In the genomic region with DNA sequence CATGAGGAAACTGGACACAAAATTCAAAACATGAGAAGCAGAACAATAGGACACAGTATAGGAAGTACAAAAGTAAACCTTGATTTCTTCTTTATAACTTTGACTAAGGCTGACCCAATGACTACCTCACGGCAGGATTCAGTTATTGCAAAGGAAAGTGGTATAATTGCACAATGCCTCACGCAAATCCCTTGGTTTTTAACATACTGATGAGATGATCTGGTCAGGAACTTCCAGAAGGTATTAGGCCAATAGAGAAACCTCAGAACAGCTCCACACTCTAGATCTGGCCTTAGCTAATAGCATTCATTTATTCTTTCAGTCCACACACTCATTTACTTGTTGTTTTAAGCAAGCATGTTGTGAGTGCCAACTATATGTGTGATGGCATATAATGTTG, we compare ENCODE assay signal across 19 cellular contexts.
A peak's percentile ranks its signal among the peaks of the same experiment; 100 is the strongest.
DNase-seq lines count a peak whose midpoint lies in the region; ATAC-seq and TF ChIP-seq lines count a peak whose summit lies in the region.
"Had no signal": no experiment of that assay in that cellular context is flagged by ENCODE, and none has a peak within 500 bp of the region (broad histone marks: within the 10 kb centered on the region; RNA-seq: fewer than 3 reads in every experiment).

No MANE protein-coding gene starts in this region.

- no peaks in the 10 kb centered on the region for H3K27me3 ChIP-seq in A673 (replicated peaks; ENCODE audit: insufficient read depth, low read depth, low read length, poor library complexity)
- no peaks in the 10 kb centered on the region for H3K27me3 ChIP-seq in RWPE2 (ENCODE audit: insufficient read depth, poor library complexity, severe bottlenecking)
- H3K27me3 ChIP-seq: BE2C, dorsolateral prefrontal cortex, tibial nerve had no signal

- CTCF ChIA-PET in A673 (lab: Charles Lee), result no interaction called here

- BruUV-seq in A673 (replicated peaks; lab: Mats Ljungman, UMichigan), result no TSS peak

- H3K4me3 ChIP-seq in A673 (ENCODE audit: low read depth, low read length, poor library complexity, severe bottlenecking), result no peak overlapping the region
- no peak overlapping the region for H3K4me3 ChIP-seq in RWPE2 (ENCODE audit: severe bottlenecking)
- no peak overlapping the region for H3K4me3 ChIP-seq in fibroblast of mammary gland (ENCODE audit: control insufficient read depth, low read depth, low read length)
- H3K4me3 ChIP-seq: dorsolateral prefrontal cortex, tibial nerve had no signal

- H3K27ac ChIP-seq in A673 (ENCODE audit: low read depth, low read length, poor library complexity, severe bottlenecking), result no peak overlapping the region
- no peak overlapping the region for H3K27ac ChIP-seq in RWPE2 (ENCODE audit: poor library complexity, severe bottlenecking)
- H3K27ac ChIP-seq: dorsolateral prefrontal cortex, tibial nerve, VCaP had no signal

- H3K36me3 ChIP-seq in A673 (ENCODE audit: insufficient read depth, low read length, poor library complexity, severe bottlenecking), result no peaks in the 10 kb centered on the region
- no peaks in the 10 kb centered on the region for H3K36me3 ChIP-seq in RWPE2 (ENCODE audit: low read depth)
- H3K36me3 ChIP-seq: BE2C, tibial nerve had no signal

- intact Hi-C loops in A673 (cut with micrococcal nuclease; ENCODE audit: unreplicated experiment), result loop anchor here (10.0 kb wide), 2 partner anchors 663 to 1803 kb away; no protein-coding TSS in a partner anchor

- no peaks in the 10 kb centered on the region for H3K9me3 ChIP-seq in A673 (ENCODE audit: low read depth, low read length, poor library complexity, severe bottlenecking)
- H3K9me3 ChIP-seq in RWPE2 (ENCODE audit: severe bottlenecking), result no peaks in the 10 kb centered on the region
- H3K9me3 ChIP-seq: BE2C, tibial nerve had no signal

- TF ChIP-seq CTCF in A673 (conservative IDR thresholded peaks at IDR 0.05; ENCODE audit: low read depth, low read length), result no peak
- no peak for TF ChIP-seq CTCF in RWPE2 (IDR thresholded peaks at IDR 0.05; ENCODE audit: poor library complexity, severe bottlenecking)
- no peak for TF ChIP-seq CTCF in fibroblast of mammary gland (conservative IDR thresholded peaks at IDR 0.05; ENCODE audit: control insufficient read depth, insufficient read depth, low read depth, low read length)

- POLR2A ChIA-PET in A673 (lab: Charles Lee; ENCODE audit: low non-redundant PET), result no interaction called here

- ATAC-seq in RWPE2 (ENCODE audit: low read depth), result peak; percentile 79
- no peak for ATAC-seq in HG03442 (IDR thresholded peaks at IDR 0.05; ENCODE audit: unreplicated experiment)
- ATAC-seq in HG03571 (IDR thresholded peaks at IDR 0.05; ENCODE audit: unreplicated experiment), result no peak
- ATAC-seq: stimulated activated effector memory CD8-positive, alpha-beta T cell treated with anti-CD3 and anti-CD28 coated beads, Interleukin-12 subunit alpha, Interleukin-12 subunit beta, amount 100 ng/mL, for 72 hours had no signal

- DNase-seq in A673 (ENCODE audit: low spot score), result peak; percentile 31
- DNase-seq in GM04504 (ENCODE audit: low read depth), result peak; percentile 48
- DNase-seq in RWPE2 (ENCODE audit: low spot score), result no peak
- DNase-seq in fibroblast of mammary gland (ENCODE audit: low read depth), result peak; percentile 90
- no peak for DNase-seq in UCSD-AML1 (lab: John Stamatoyannopoulos, UW; ENCODE audit: unreplicated experiment)
- DNase-seq in inferior parietal cortex (ENCODE audit: extremely low spot score), result no peak
- DNase-seq: BE2C; DMS53; dorsolateral prefrontal cortex; H7; NCI-H1105 treated with DMSO at 0.1 percent for 48 hours; NCI-H2171 treated with DMSO at 0.1 percent for 48 hours; nephron progenitor cell; NK-92 treated with Interleukin-12 subunit alpha and Interleukin-12 subunit beta, amount 100 ng/mL, for 24 hours had no signal

- H3K4me1 ChIP-seq in A673 (ENCODE audit: insufficient read depth, low read length, poor library complexity, severe bottlenecking), result peaks cover 35% of the 10 kb centered on the region
- H3K4me1 ChIP-seq in RWPE2 (ENCODE audit: insufficient read depth, poor library complexity, severe bottlenecking), result peaks cover 10% of the 10 kb centered on the region
- H3K4me1 ChIP-seq: BE2C had no signal

Comparison
In these comparisons a context has a peak if more than half of its experiments do, and no peak if none do; other contexts are left out.
1. DNase-seq: peak in A673 (single experiment), GM04504 (single experiment) and fibroblast of mammary gland (single experiment); none in RWPE2 (single experiment), UCSD-AML1 (single experiment) and inferior parietal cortex (single experiment).